In the genomic region with DNA sequence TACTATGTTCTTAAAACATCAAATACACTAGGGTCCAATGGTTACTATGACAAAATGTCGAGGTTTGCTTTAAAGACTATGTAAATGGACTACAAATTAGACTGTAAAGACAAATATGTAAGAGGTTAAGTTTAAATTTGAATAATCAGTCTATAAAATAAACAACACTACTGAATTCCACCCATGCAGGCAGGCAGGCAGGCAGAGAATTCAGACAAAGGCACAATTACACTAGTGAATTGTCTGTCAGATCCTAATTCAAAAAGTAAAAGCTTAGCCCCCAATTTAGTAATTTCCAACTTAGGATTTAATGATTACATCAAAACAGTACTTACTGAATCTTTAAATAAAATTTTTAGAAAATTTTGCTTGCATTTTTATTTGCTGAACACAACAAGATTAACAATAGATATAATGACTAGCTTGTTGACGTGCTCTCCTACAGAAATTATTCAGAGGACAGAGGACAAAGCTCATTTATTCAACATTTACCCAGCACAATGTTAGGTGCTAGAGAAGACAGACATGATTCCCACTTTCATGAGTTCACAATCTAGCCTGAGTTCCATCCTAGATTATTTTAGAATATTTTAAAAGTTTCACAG, we compare ENCODE assay signal across 1 cellular context.
TF ChIP-seq lines count a peak whose summit lies in the region.

No MANE protein-coding gene starts in this region.

TF ChIP-seq in SK-N-SH, 30 proteins besides CTCF, POLR2A, EP300 and RAD21 (continued from another document):
- TF ChIP-seq ZBTB33 (IDR thresholded peaks at IDR 0.05; ENCODE audit: borderline replicate concordance, low read depth): no peak
- TF ChIP-seq MEF2A (IDR thresholded peaks at IDR 0.05; ENCODE audit: borderline replicate concordance, low read depth): no peak
- TF ChIP-seq MAX (IDR thresholded peaks at IDR 0.05; ENCODE audit: low read depth): no peak
- TF ChIP-seq, protein P1, sequence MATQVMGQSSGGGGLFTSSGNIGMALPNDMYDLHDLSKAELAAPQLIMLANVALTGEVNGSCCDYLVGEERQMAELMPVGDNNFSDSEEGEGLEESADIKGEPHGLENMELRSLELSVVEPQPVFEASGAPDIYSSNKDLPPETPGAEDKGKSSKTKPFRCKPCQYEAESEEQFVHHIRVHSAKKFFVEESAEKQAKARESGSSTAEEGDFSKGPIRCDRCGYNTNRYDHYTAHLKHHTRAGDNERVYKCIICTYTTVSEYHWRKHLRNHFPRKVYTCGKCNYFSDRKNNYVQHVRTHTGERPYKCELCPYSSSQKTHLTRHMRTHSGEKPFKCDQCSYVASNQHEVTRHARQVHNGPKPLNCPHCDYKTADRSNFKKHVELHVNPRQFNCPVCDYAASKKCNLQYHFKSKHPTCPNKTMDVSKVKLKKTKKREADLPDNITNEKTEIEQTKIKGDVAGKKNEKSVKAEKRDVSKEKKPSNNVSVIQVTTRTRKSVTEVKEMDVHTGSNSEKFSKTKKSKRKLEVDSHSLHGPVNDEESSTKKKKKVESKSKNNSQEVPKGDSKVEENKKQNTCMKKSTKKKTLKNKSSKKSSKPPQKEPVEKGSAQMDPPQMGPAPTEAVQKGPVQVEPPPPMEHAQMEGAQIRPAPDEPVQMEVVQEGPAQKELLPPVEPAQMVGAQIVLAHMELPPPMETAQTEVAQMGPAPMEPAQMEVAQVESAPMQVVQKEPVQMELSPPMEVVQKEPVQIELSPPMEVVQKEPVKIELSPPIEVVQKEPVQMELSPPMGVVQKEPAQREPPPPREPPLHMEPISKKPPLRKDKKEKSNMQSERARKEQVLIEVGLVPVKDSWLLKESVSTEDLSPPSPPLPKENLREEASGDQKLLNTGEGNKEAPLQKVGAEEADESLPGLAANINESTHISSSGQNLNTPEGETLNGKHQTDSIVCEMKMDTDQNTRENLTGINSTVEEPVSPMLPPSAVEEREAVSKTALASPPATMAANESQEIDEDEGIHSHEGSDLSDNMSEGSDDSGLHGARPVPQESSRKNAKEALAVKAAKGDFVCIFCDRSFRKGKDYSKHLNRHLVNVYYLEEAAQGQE (IDR thresholded peaks at IDR 0.05; ENCODE audit: low read depth, low read length): no peak
- no peak for TF ChIP-seq NFIC (IDR thresholded peaks at IDR 0.05; ENCODE audit: borderline replicate concordance)
- no peak for TF ChIP-seq FOXJ3 (CRISPR knock-in tag; IDR thresholded peaks at IDR 0.05)
